In the genomic region with DNA sequence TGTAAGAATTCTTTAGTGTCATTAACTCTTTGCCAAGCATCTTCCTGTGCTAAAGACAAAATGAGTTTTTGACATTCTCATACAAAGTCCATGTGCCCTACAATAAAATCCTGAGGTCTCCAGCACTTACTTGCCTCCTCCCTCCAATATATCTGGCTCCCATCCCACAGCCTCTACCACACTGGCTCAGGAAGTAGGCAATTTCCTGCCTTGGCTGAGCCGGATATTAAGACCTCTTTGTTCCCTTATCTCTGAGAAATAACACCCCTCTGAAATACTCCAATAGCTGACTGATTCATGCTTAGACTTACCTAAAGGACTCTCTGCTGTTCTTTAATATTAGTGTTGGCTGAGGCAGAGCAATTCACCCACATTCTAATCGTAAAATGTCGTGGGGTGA, we compare ENCODE assay signal across 12 cellular contexts. TPM values are rescaled to one million over a fixed set of nuclear protein-coding genes. Genes with fewer than 3 reads are reported as not detected.
DNase-seq lines count a peak whose midpoint lies in the region; ATAC-seq and TF ChIP-seq lines count a peak whose summit lies in the region.
"Had no signal": no experiment of that assay in that cellular context is flagged by ENCODE, and none has a peak within 500 bp of the region (broad histone marks: within the 10 kb centered on the region; RNA-seq: fewer than 3 reads in every experiment).

No MANE protein-coding gene starts in this region.

- H3K27me3 ChIP-seq in DND-41 (ENCODE audit: insufficient read depth, low read length, poor library complexity): no peaks in the 10 kb centered on the region

- H3K27ac ChIP-seq in DND-41 (ENCODE audit: low read length): peak overlapping the region; percentile 67
- no peak overlapping the region for H3K27ac ChIP-seq in coronary artery

- H3K79me2 ChIP-seq in DND-41 (ENCODE audit: insufficient read depth, low read length): no peaks in the 10 kb centered on the region

- peak; percentile 98 for ATAC-seq in DND-41 (ENCODE audit: insufficient read depth, low read depth)
- no peak for ATAC-seq in HG03045 (IDR thresholded peaks at IDR 0.05; ENCODE audit: unreplicated experiment)
- ATAC-seq in GM21390 (IDR thresholded peaks at IDR 0.05; ENCODE audit: unreplicated experiment): no peak

- TF ChIP-seq POLR2A in lower leg skin (IDR thresholded peaks at IDR 0.05): no peak

- WGBS in lower leg skin, 2 donors: 40 to 49% methylated on average over 3 of the region's 3 CpGs

- intact Hi-C loops in lower leg skin (cut with DNase I; ENCODE audit: low total_unique reads): no loop called here

- no peak overlapping the region for H2AFZ ChIP-seq in DND-41 (ENCODE audit: low read depth, low read length)

- TF ChIP-seq CTCF in DND-41 (IDR thresholded peaks at IDR 0.05; ENCODE audit: borderline replicate concordance, extremely low read depth, low read length, poor library complexity, severe bottlenecking) (no peak), coronary artery (IDR thresholded peaks at IDR 0.05) (no peak), mesothelial cell of epicardium (IDR thresholded peaks at IDR 0.05; ENCODE audit: unreplicated experiment) (no peak), lower leg skin (IDR thresholded peaks at IDR 0.05) (no peak)

- peaks cover 41% of the 10 kb centered on the region for H3K4me1 ChIP-seq in DND-41 (ENCODE audit: insufficient read depth, low read length)

- no peaks in the 10 kb centered on the region for H3K36me3 Mint-ChIP-seq in mesothelial cell of epicardium
- H3K36me3 Mint-ChIP-seq: CD8-positive, alpha-beta memory T cell had no signal

- peaks cover 12% of the 10 kb centered on the region for H3K4me1 Mint-ChIP-seq in mesothelial cell of epicardium

- no peaks in the 10 kb centered on the region for H3K36me3 ChIP-seq in DND-41 (ENCODE audit: insufficient read depth, low read length)

- H3K9ac ChIP-seq in DND-41 (ENCODE audit: low read depth, low read length): peak overlapping the region; percentile 16; the same call in 1 of the 2 replicates

- no peaks in the 10 kb centered on the region for H3K9me3 Mint-ChIP-seq in mesothelial cell of epicardium
- H3K9me3 Mint-ChIP-seq: CD8-positive, alpha-beta memory T cell; HFFc6 had no signal

- peak; percentile 77 for DNase-seq in DND-41
- peak; percentile 17 for DNase-seq in NCI-H2227 treated with DMSO at 0.1 percent for 48 hours (lab: John Stamatoyannopoulos, UW)
- DNase-seq in coronary artery (ENCODE audit: low spot score): no peak
- no peak for DNase-seq in mesothelial cell of epicardium (ENCODE audit: low spot score in 2 of 2, unreplicated experiment in 2 of 2)
- no peak for DNase-seq in lower leg skin (ENCODE audit: low spot score in 2 of 2)
- DNase-seq in stimulated activated CD4-positive, alpha-beta T cell treated with anti-CD3 and anti-CD28 coated beads, Interleukin-2, amount 100 ng/mL, for 48 hours: no peak
- DNase-seq: activated naive CD4-positive, alpha-beta T cell; CD8-positive, alpha-beta memory T cell; HFFc6; NCI-H748 treated with DMSO at 0.1 percent for 48 hours had no signal

- H3K4me3 ChIP-seq in DND-41 (ENCODE audit: low read depth in 1 of 2, low read length in 2 of 2) (peak overlapping the region in 1 of 2 experiments; percentile 32; a peak in 1 of 4 replicates), coronary artery (peak overlapping the region; percentile 25), lower leg skin (ENCODE audit: low read depth, poor library complexity, severe bottlenecking) (no peak overlapping the region)

- no peaks in the 10 kb centered on the region for H3K9me3 ChIP-seq in DND-41 (ENCODE audit: insufficient read depth, low read length, severe bottlenecking)

- no peak overlapping the region for H3K4me3 Mint-ChIP-seq in mesothelial cell of epicardium
- H3K4me3 Mint-ChIP-seq: CD8-positive, alpha-beta memory T cell; HFFc6 had no signal

- peak overlapping the region; percentile 41 for H3K27ac Mint-ChIP-seq in mesothelial cell of epicardium
- H3K27ac Mint-ChIP-seq: CD8-positive, alpha-beta memory T cell; HFFc6 had no signal

- no peaks in the 10 kb centered on the region for H3K27me3 Mint-ChIP-seq in mesothelial cell of epicardium (ENCODE audit: low read depth)

- no peaks in the 10 kb centered on the region for H4K20me1 ChIP-seq in DND-41 (ENCODE audit: insufficient read depth, low read length)

- peak overlapping the region; percentile 54 for H3K4me2 ChIP-seq in DND-41 (ENCODE audit: insufficient read depth, low read length)

RNA-seq across cellular contexts. Expression of a gene that starts 37.6 kb away (rescaled TPM):
- 15.7 to 18.4 TPM (median 17.5 TPM) in 3 replicates for total RNA-seq in mesothelial cell of epicardium
- 1 to 10 TPM; 3.7 to 8.5 (median 5.0) TPM for total RNA-seq in lower leg skin

Comparison
In these comparisons a context has a peak if more than half of its experiments do, and no peak if none do; other contexts are left out.
1. DNase-seq: peak in DND-41 (single experiment) and NCI-H2227 treated with DMSO at 0.1 percent for 48 hours (single experiment); none in coronary artery (single experiment), mesothelial cell of epicardium (0 of 2), lower leg skin (0 of 2) and stimulated activated CD4-positive, alpha-beta T cell treated with anti-CD3 and anti-CD28 coated beads, Interleukin-2, amount 100 ng/mL, for 48 hours (0 of 2).